Comparison of ENCODE assay signal across 28 cellular contexts in the genomic region with DNA sequence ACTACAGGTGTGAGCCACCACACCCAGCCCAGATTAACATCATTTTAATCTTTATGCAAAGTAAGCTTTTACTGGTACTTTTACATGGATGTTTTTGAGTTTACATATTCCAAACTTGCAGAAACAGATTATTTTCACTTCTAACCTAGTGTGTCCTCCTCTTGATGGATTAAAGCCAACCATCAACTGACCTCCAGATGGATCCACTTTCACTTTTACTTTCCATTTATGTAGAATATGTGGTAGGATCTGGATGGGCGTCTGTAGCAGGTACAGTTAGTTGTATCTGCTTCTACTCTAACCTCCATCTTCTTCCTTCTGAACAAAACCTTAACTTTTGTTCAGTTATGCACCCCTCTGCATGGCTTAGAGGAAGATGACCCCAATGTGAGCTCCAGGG.
DNase-seq lines count a peak whose midpoint lies in the region; ATAC-seq and TF ChIP-seq lines count a peak whose summit lies in the region.
"Had no signal": no experiment of that assay in that cellular context is flagged by ENCODE, and none has a peak within 500 bp of the region (broad histone marks: within the 10 kb centered on the region; RNA-seq: fewer than 3 reads in every experiment).

No MANE protein-coding gene starts in this region.

- TF ChIP-seq CTCF in H9 (conservative IDR thresholded peaks at IDR 0.05), result no peak
- no peak for TF ChIP-seq CTCF in VCaP (conservative IDR thresholded peaks at IDR 0.05)
- TF ChIP-seq CTCF in fibroblast of villous mesenchyme (IDR thresholded peaks at IDR 0.05; ENCODE audit: insufficient read depth, low read depth, low read length), result no peak
- no peak for TF ChIP-seq CTCF in foreskin keratinocyte (conservative IDR thresholded peaks at IDR 0.05)

- DNase-seq in H9 (no peak), fibroblast of villous mesenchyme (ENCODE audit: low read depth) (peak; percentile 40), NCI-H2171 treated with DMSO at 0.1 percent for 48 hours (lab: John Stamatoyannopoulos, UW) (no peak), foreskin keratinocyte (no peak), kidney tubule cell (ENCODE audit: low spot score) (no peak), H4 (ENCODE audit: low spot score) (no peak)
- DNase-seq: 8988T; ACHN; BE2C; CD4-positive, alpha-beta T cell; COR-L47; DMS79 treated with DMSO at 0.1 percent for 48 hours; H7; Karpas-422; MV-4-11; NCI-H1105; NCI-H146; NCI-H1930; NCI-H446 treated with DMSO at 0.1 percent for 48 hours; NCI-H526; NCI-H82; NK-92 treated with Interleukin-12 subunit alpha and Interleukin-12 subunit beta, amount 100 ng/mL, for 24 hours; PC-9; SHP77 had no signal

- H3K36me3 ChIP-seq in BLaER1, result no peaks in the 10 kb centered on the region
- H3K36me3 ChIP-seq: BE2C had no signal

- H3K4me1 ChIP-seq in BLaER1, result peaks cover 30% of the 10 kb centered on the region
- peaks cover 4% of the 10 kb centered on the region; the same call in 1 of the 2 replicates for H3K4me1 ChIP-seq in H9 (ENCODE audit: insufficient read depth, low read length)
- peaks cover 21% of the 10 kb centered on the region for H3K4me1 ChIP-seq in foreskin keratinocyte
- H3K4me1 ChIP-seq: BE2C had no signal

- H3K4me1 Mint-ChIP-seq in H9, result peaks cover 10 to 15% of the 10 kb centered on the region in 2 experiments

- H3K79me2 ChIP-seq in H9 (ENCODE audit: insufficient read depth, low read length), result no peaks in the 10 kb centered on the region

- no peak overlapping the region for H2AFZ ChIP-seq in H9 (ENCODE audit: low read length)
- H2AFZ ChIP-seq: PC-9 had no signal

- H3K27ac Mint-ChIP-seq in H9, result no peak overlapping the region
- H3K27ac Mint-ChIP-seq: CD4-positive, alpha-beta T cell had no signal

- H3K9me3 ChIP-seq in BLaER1 (no peaks in the 10 kb centered on the region; the same call in 1 of the 2 replicates), H9 (ENCODE audit: control insufficient read depth, low read depth, low read length) (no peaks in the 10 kb centered on the region)
- H3K9me3 ChIP-seq: BE2C had no signal

- H3K9ac ChIP-seq in BLaER1, result no peak overlapping the region
- H3K9ac ChIP-seq in H9 (ENCODE audit: extremely low read depth, insufficient read length, low read length), result no peak overlapping the region

- H3K79me1 ChIP-seq in H9 (ENCODE audit: insufficient read depth, low read depth, low read length, poor library complexity, severe bottlenecking), result no peaks in the 10 kb centered on the region

- no peak overlapping the region for H2AK5ac ChIP-seq in H9 (ENCODE audit: insufficient read length, low read length)

- H3K4me2 ChIP-seq in BLaER1 (peak overlapping the region; percentile 73), H9 (ENCODE audit: insufficient read depth, insufficient read length, low read length) (no peak overlapping the region)
- H3K4me2 ChIP-seq: PC-9 had no signal

- H3K4me3 Mint-ChIP-seq in H9, result no peak overlapping the region
- H3K4me3 Mint-ChIP-seq: CD4-positive, alpha-beta T cell had no signal

- no peaks in the 10 kb centered on the region for H3K9me3 Mint-ChIP-seq in H9
- H3K9me3 Mint-ChIP-seq: CD4-positive, alpha-beta T cell had no signal

- H3K56ac ChIP-seq in H9 (ENCODE audit: insufficient read length, low read depth, low read length), result no peak overlapping the region

- H2BK15ac ChIP-seq in H9 (ENCODE audit: low read depth, low read length), result peak overlapping the region; percentile 99; the same call in 1 of the 2 replicates

- no peak overlapping the region for H3K14ac ChIP-seq in H9 (ENCODE audit: insufficient read depth, low read length)

- no peaks in the 10 kb centered on the region; the same call in 1 of the 2 replicates for H3K27me3 Mint-ChIP-seq in H9 (ENCODE audit: low read depth)

- no peak overlapping the region for H2BK120ac ChIP-seq in H9 (ENCODE audit: low read depth, low read length, poor library complexity, severe bottlenecking)

- no peak overlapping the region for H3K4me3 ChIP-seq in BLaER1
- H3K4me3 ChIP-seq in fibroblast of villous mesenchyme (ENCODE audit: low read depth, low read length), result no peak overlapping the region
- H3K4me3 ChIP-seq: PC-9 had no signal

- H4K20me1 ChIP-seq in BLaER1 (no peaks in the 10 kb centered on the region), H9 (ENCODE audit: control insufficient read depth, insufficient read depth, insufficient read length) (no peaks in the 10 kb centered on the region)

- ATAC-seq in foreskin keratinocyte, result no peak
- ATAC-seq: HepG2 had no signal

- no peaks in the 10 kb centered on the region for H3K27me3 ChIP-seq in BLaER1
- no peaks in the 10 kb centered on the region for H3K27me3 ChIP-seq in H9 (ENCODE audit: insufficient read depth, low read length)
- no peaks in the 10 kb centered on the region for H3K27me3 ChIP-seq in foreskin keratinocyte
- H3K27me3 ChIP-seq: BE2C had no signal

- no peaks in the 10 kb centered on the region for H3K23me2 ChIP-seq in H9 (ENCODE audit: insufficient read length, low read depth, low read length, poor library complexity, severe bottlenecking)

- no CpG with 5 or more reads among the region's 1 CpG for whole genome bisulfite sequencing in H9 (ENCODE audit: extremely low coverage, insufficient read length, low lambda C conversion rate)

- H3K36me3 Mint-ChIP-seq in H9 (ENCODE audit: insufficient read depth in 1 of 3, low read depth in 3 of 3), result peaks cover 0 to 5% (median 0%) of the 10 kb centered on the region in 3 experiments; a peak in 3 of 7 replicates

- H3T11ph ChIP-seq in H9 (ENCODE audit: low read length), result no peak overlapping the region

- no peak overlapping the region for H3K23ac ChIP-seq in H9 (ENCODE audit: insufficient read length, low read depth, low read length)

- no peak overlapping the region for H2BK20ac ChIP-seq in H9 (ENCODE audit: low read depth, low read length, poor library complexity, severe bottlenecking)

- H3K18ac ChIP-seq in H9 (ENCODE audit: insufficient read length, low read depth, low read length), result no peak overlapping the region

- H3K4ac ChIP-seq in H9 (ENCODE audit: low read depth, low read length), result no peak overlapping the region

- no peak overlapping the region for H4K5ac ChIP-seq in H9 (ENCODE audit: insufficient read length, low read depth, low read length)

- no peak overlapping the region for H3K27ac ChIP-seq in BLaER1
- no peak overlapping the region for H3K27ac ChIP-seq in H9 (ENCODE audit: insufficient read length, low read depth, low read length)
- H3K27ac ChIP-seq in VCaP, result peak overlapping the region; percentile 31; the same call in 1 of the 2 replicates
- H3K27ac ChIP-seq in foreskin keratinocyte, result no peak overlapping the region
- H3K27ac ChIP-seq: PC-9, RWPE1 had no signal

- no peak overlapping the region for H4K91ac ChIP-seq in H9 (ENCODE audit: insufficient read length, low read depth, low read length)

- H2BK12ac ChIP-seq in H9 (ENCODE audit: insufficient read length, low read depth, low read length), result no peak overlapping the region

- no peak overlapping the region for H4K8ac ChIP-seq in H9 (replicated peaks; ENCODE audit: insufficient read length, low read depth, low read length)

- no peak overlapping the region for H2BK5ac ChIP-seq in H9 (ENCODE audit: insufficient read length, low read length)
